In genomic region chr14:58199726-58200479, GRCh38 we compare ENCODE assay signal across 8 cellular contexts. TPM values are rescaled to one million over a fixed set of nuclear protein-coding genes. Genes with fewer than 3 reads are reported as not detected.
DNase-seq lines count a peak whose midpoint lies in the region; ATAC-seq, FAIRE-seq and TF ChIP-seq lines count a peak whose summit lies in the region.

ACTR10 (plus strand) TSS chr14:58200149; CDS start chr14:58200218, 69 bp downstream.

- intact Hi-C loops in natural killer cell (cut with micrococcal nuclease), result loop anchor here (1.0 to 2.0 kb wide), 4 partner anchors 39 to 227 kb away; partner anchors contain the start of genes ARID4A, KIAA0586, PSMA3 and TIMM9

- peak within 1 kb of the TSS; percentile 96 for H3K4me3 Mint-ChIP-seq in natural killer cell

- TF ChIP-seq POLR2A in H54 (IDR thresholded peaks at IDR 0.05; ENCODE audit: low read depth, low read length) (peak; percentile 64), Raji (IDR thresholded peaks at IDR 0.05; ENCODE audit: insufficient read depth, low read depth, low read length) (peak; percentile 78; the same call in 1 of the 2 replicates)

- peaks cover 31 to 36% of the 10 kb centered on the region in 2 donors for H3K4me1 Mint-ChIP-seq in natural killer cell

- peak; percentile 81 for DNase-seq in ELF-1 (ENCODE audit: low read depth, low spot score)
- DNase-seq in H54 (ENCODE audit: insufficient read length, low spot score), result peak; percentile 56
- DNase-seq in LoVo (ENCODE audit: low spot score), result peak; percentile 91
- peak; percentile 85 for DNase-seq in activated T-helper 9 cell treated with anti-CD3 and anti-CD28 coated beads, Interleukin-2, amount 50 U/mL, for 16 hours (ENCODE audit: low read depth)
- peak; percentile 59 for DNase-seq in fibroblast of peridontal ligament (ENCODE audit: extremely low read depth)
- peak; percentile 86 for DNase-seq in natural killer cell
- peak; percentile 69 to 92 (median 82) for DNase-seq in stimulated activated naive CD4-positive, alpha-beta T cell (lab: John Stamatoyannopoulos, UW)

- no peaks in the 10 kb centered on the region for H3K36me3 Mint-ChIP-seq in natural killer cell

- H3K9me3 Mint-ChIP-seq in natural killer cell, result no peaks in the 10 kb centered on the region

- peak; percentile 11 for FAIRE-seq in H54 (lab: Jason Lieb, UNC)

- no peaks in the 10 kb centered on the region for H3K27me3 Mint-ChIP-seq in natural killer cell (ENCODE audit: low read depth in 2 of 2)

- H3K27ac Mint-ChIP-seq in natural killer cell, result peak within 1 kb of the TSS; percentile 94 to 98

- no peak for TF ChIP-seq CTCF in natural killer cell (IDR thresholded peaks at IDR 0.05)

- ATAC-seq in natural killer cell, result peak; percentile 82 to 94 (median 86)

RNA-seq across cellular contexts. Expression of gene ACTR10, which starts in this region (rescaled TPM):
- 10 to 100 TPM; 58.0 to 61.0 (median 60.7) TPM for total RNA-seq in natural killer cell

Comparison
In these comparisons a context has a peak if more than half of its experiments do, and no peak if none do; other contexts are left out.
1. Peak in every context shown above with its lines: DNase-seq and ATAC-seq.